ENCODE assay signal across 10 cellular contexts in genomic region chr1:156480015-156480368, GRCh38. TPM values are rescaled to one million over a fixed set of nuclear protein-coding genes. Genes with fewer than 3 reads are reported as not detected.
DNase-seq lines count a peak whose midpoint lies in the region; ATAC-seq and TF ChIP-seq lines count a peak whose summit lies in the region.
"Had no signal": no experiment of that assay in that cellular context is flagged by ENCODE, and none has a peak within 500 bp of the region (broad histone marks: within the 10 kb centered on the region; RNA-seq: fewer than 3 reads in every experiment).

No MANE protein-coding gene starts in this region.

- peaks cover 56% of the 10 kb centered on the region for H3K36me3 Mint-ChIP-seq in activated CD4-positive, alpha-beta memory T cell treated with anti-CD3 and anti-CD28 coated beads for 36 hours
- H3K36me3 Mint-ChIP-seq in activated CD4-positive, alpha-beta memory T cell treated with anti-CD3 and anti-CD28 coated beads, Interleukin-2, amount 10 ng/mL, durations not matched to agents 7 days and 5 days (ENCODE audit: low read depth), result peaks cover 67% of the 10 kb centered on the region

- H3K4me3 Mint-ChIP-seq in activated CD4-positive, alpha-beta memory T cell treated with anti-CD3 and anti-CD28 coated beads for 36 hours, result no peak overlapping the region
- no peak overlapping the region for H3K4me3 Mint-ChIP-seq in activated CD4-positive, alpha-beta memory T cell treated with anti-CD3 and anti-CD28 coated beads, Interleukin-2, amount 10 ng/mL, durations not matched to agents 7 days and 5 days

- H3K27me3 Mint-ChIP-seq in activated CD4-positive, alpha-beta memory T cell treated with anti-CD3 and anti-CD28 coated beads for 36 hours, result no peaks in the 10 kb centered on the region
- H3K27me3 Mint-ChIP-seq in activated CD4-positive, alpha-beta memory T cell treated with anti-CD3 and anti-CD28 coated beads, Interleukin-2, amount 10 ng/mL, durations not matched to agents 7 days and 5 days, result no peaks in the 10 kb centered on the region

- H3K27ac Mint-ChIP-seq in activated CD4-positive, alpha-beta memory T cell treated with anti-CD3 and anti-CD28 coated beads for 36 hours, result peak overlapping the region; percentile 79
- no peak overlapping the region for H3K27ac Mint-ChIP-seq in activated CD4-positive, alpha-beta memory T cell treated with anti-CD3 and anti-CD28 coated beads, Interleukin-2, amount 10 ng/mL, durations not matched to agents 7 days and 5 days

- no peaks in the 10 kb centered on the region for H3K4me1 ChIP-seq in RWPE2 (ENCODE audit: insufficient read depth, poor library complexity, severe bottlenecking)

- H3K27ac ChIP-seq in RWPE2 (ENCODE audit: poor library complexity, severe bottlenecking) (no peak overlapping the region), substantia nigra (ENCODE audit: low read depth, low read length, poor library complexity, severe bottlenecking) (peak overlapping the region; percentile 56)

- H3K36me3 ChIP-seq in RWPE2 (ENCODE audit: low read depth), result peaks cover 90% of the 10 kb centered on the region

- peaks cover 63% of the 10 kb centered on the region for H3K4me1 Mint-ChIP-seq in activated CD4-positive, alpha-beta memory T cell treated with anti-CD3 and anti-CD28 coated beads for 36 hours (ENCODE audit: low read depth)
- H3K4me1 Mint-ChIP-seq in activated CD4-positive, alpha-beta memory T cell treated with anti-CD3 and anti-CD28 coated beads, Interleukin-2, amount 10 ng/mL, durations not matched to agents 7 days and 5 days, result peaks cover 51% of the 10 kb centered on the region

- H3K27me3 ChIP-seq in RWPE2 (ENCODE audit: insufficient read depth, poor library complexity, severe bottlenecking), result no peaks in the 10 kb centered on the region
- H3K27me3 ChIP-seq: breast epithelium had no signal

- DNase-seq in activated CD4-positive, alpha-beta memory T cell treated with anti-CD3 and anti-CD28 coated beads for 36 hours, result no peak
- DNase-seq in activated CD4-positive, alpha-beta memory T cell treated with anti-CD3 and anti-CD28 coated beads, Interleukin-2, amount 10 ng/mL, durations not matched to agents 7 days and 5 days, result no peak
- no peak for DNase-seq in RWPE2 (ENCODE audit: low spot score)
- no peak for DNase-seq in fibroblast of pulmonary artery (ENCODE audit: low read depth)
- no peak for DNase-seq in substantia nigra (lab: John Stamatoyannopoulos, UW)
- no peak for DNase-seq in GM19240 (ENCODE audit: insufficient read length, low spot score)
- DNase-seq: NCI-H187 treated with DMSO at 0.1 percent for 48 hours had no signal

- ATAC-seq in RWPE2 (ENCODE audit: low read depth) (peak; percentile 28; the same call in 1 of the 3 replicates), GM21526 (IDR thresholded peaks at IDR 0.05; ENCODE audit: low FRiP score, unreplicated experiment) (no peak), HG02870 (IDR thresholded peaks at IDR 0.05; ENCODE audit: unreplicated experiment) (no peak)

- POLR2A ChIA-PET in activated CD4-positive, alpha-beta memory T cell treated with anti-CD3 and anti-CD28 coated beads for 36 hours (lab: Charles Lee), result interaction anchor here (1.1 to 3.1 kb wide), 2 partner anchors 21 to 25 kb away, joined by 4 to 23 read pairs; partner anchors contain the start of gene MEF2D
- POLR2A ChIA-PET in activated CD4-positive, alpha-beta memory T cell treated with anti-CD3 and anti-CD28 coated beads, Interleukin-2, amount 10 ng/mL, durations not matched to agents 7 days and 5 days (lab: Charles Lee), result interaction anchor here (0.6 to 13.8 kb wide), 11 partner anchors 9 to 120 kb away, joined by 3 to 286 read pairs (median 6); partner anchors contain the start of genes MEF2D and NAXE

- H3K4me3 ChIP-seq in RWPE2 (ENCODE audit: severe bottlenecking) (no peak overlapping the region), fibroblast of pulmonary artery (replicated peaks; ENCODE audit: low read depth, low read length) (no peak overlapping the region)
- H3K4me3 ChIP-seq: breast epithelium had no signal

- CTCF ChIA-PET in activated CD4-positive, alpha-beta memory T cell treated with anti-CD3 and anti-CD28 coated beads for 36 hours (lab: Charles Lee), result interaction anchor here (0.6 to 5.8 kb wide), 38 partner anchors 10 to 307 kb away, joined by 3 to 180 read pairs (median 4); partner anchors contain the start of genes MEF2D, NAXE and TTC24
- CTCF ChIA-PET in activated CD4-positive, alpha-beta memory T cell treated with anti-CD3 and anti-CD28 coated beads, Interleukin-2, amount 10 ng/mL, durations not matched to agents 7 days and 5 days (lab: Charles Lee), result interaction anchor here (0.6 to 3.8 kb wide), 38 partner anchors 9 to 1485 kb away, joined by 3 to 48 read pairs (median 4); partner anchors contain the start of genes IQGAP3, MEF2D, MRPL24 and NAXE

- H3K9me3 ChIP-seq in RWPE2 (ENCODE audit: severe bottlenecking), result no peaks in the 10 kb centered on the region
- H3K9me3 ChIP-seq: breast epithelium had no signal

- TF ChIP-seq CTCF in RWPE2 (IDR thresholded peaks at IDR 0.05; ENCODE audit: poor library complexity, severe bottlenecking) (no peak), fibroblast of pulmonary artery (IDR thresholded peaks at IDR 0.05; ENCODE audit: low read length, missing control alignments) (peak; percentile 12)

- no peaks in the 10 kb centered on the region for H3K9me3 Mint-ChIP-seq in activated CD4-positive, alpha-beta memory T cell treated with anti-CD3 and anti-CD28 coated beads for 36 hours
- no peaks in the 10 kb centered on the region for H3K9me3 Mint-ChIP-seq in activated CD4-positive, alpha-beta memory T cell treated with anti-CD3 and anti-CD28 coated beads, Interleukin-2, amount 10 ng/mL, durations not matched to agents 7 days and 5 days

- intact Hi-C loops in activated CD4-positive, alpha-beta memory T cell treated with anti-CD3 and anti-CD28 coated beads for 36 hours (cut with micrococcal nuclease), result loop anchor here (1.0 to 2.0 kb wide), 4 partner anchors 8 to 128 kb away; no protein-coding TSS in a partner anchor

RNA-seq across cellular contexts. Expression of gene MEF2D, which starts 20.6 kb away (rescaled TPM):
- total RNA-seq in activated CD4-positive, alpha-beta memory T cell treated with anti-CD3 and anti-CD28 coated beads for 36 hours, result 10 to 100 TPM; 35.9 to 39.7 TPM
- 10 to 100 TPM; 49.5 to 52.1 TPM for total RNA-seq in activated CD4-positive, alpha-beta memory T cell treated with anti-CD3 and anti-CD28 coated beads, Interleukin-2, amount 10 ng/mL, durations not matched to agents 7 days and 5 days
